Comparison of ENCODE assay signal across 11 cellular contexts in genomic region chr6:24057030-24057429, GRCh38.
"Had no signal": no experiment of that assay in that cellular context is flagged by ENCODE, and none has a peak within 500 bp of the region (broad histone marks: within the 10 kb centered on the region; RNA-seq: fewer than 3 reads in every experiment).

No MANE protein-coding gene starts in this region.

- H3K27ac Mint-ChIP-seq: GM23338, H9, HFFc6 had no signal

- DNase-seq: GM23248, GOT3, H7, H9, HCEC 1CT, HFFc6 had no signal

- H3K9me3 Mint-ChIP-seq: GM23338 had no signal

- H3K4me2 ChIP-seq: GM23338 had no signal

- FAIRE-seq: H1, H54 had no signal

- H3K9me3 ChIP-seq: HAP-1 had no signal

- H3K36me3 ChIP-seq: HAP-1 had no signal

- H2AFZ ChIP-seq: GM23248, GM23338 had no signal

- H3K4me1 ChIP-seq: HAP-1 had no signal

- H3K9ac ChIP-seq: GM23248 had no signal

- H3K4me3 ChIP-seq: GM23248, GM23338, HAP-1 had no signal

- H3K27ac ChIP-seq: GM23248 had no signal

- ATAC-seq: GM23338, HCT116 had no signal
